8 cellular contexts compared by ENCODE assay signal in genomic region chr7:155069992-155070827, GRCh38. TPM values are rescaled to one million over a fixed set of nuclear protein-coding genes. Genes with fewer than 3 reads are reported as not detected.
DNase-seq lines count a peak whose midpoint lies in the region; ATAC-seq and TF ChIP-seq lines count a peak whose summit lies in the region.

Gene HTR5A, plus strand, starts transcription at chr7:155070324. Its CDS starts 576 bp downstream, at chr7:155070900.

- no peak within 1 kb of the TSS for H3K4me3 ChIP-seq in AG09309 (ENCODE audit: control insufficient read depth, low read depth, low read length)
- H3K4me3 ChIP-seq in testis, result no peak within 1 kb of the TSS

- H3K27me3 ChIP-seq in testis, result no peaks in the 10 kb centered on the region

- TF ChIP-seq CTCF in AG09309 (IDR thresholded peaks at IDR 0.05; ENCODE audit: control insufficient read depth, insufficient read depth, low read depth, low read length, missing control alignments) (no peak), omental fat pad (IDR thresholded peaks at IDR 0.05) (no peak), testis (IDR thresholded peaks at IDR 0.05) (no peak)

- no peak for TF ChIP-seq POLR2A in testis (IDR thresholded peaks at IDR 0.05)

- intact Hi-C loops in testis (cut with DNase I; ENCODE audit: low total_unique reads), result no loop called here

- DNase-seq in AG09309 (ENCODE audit: low read depth), result peak; percentile 35
- peak; percentile 82 for DNase-seq in RPMI7951 (ENCODE audit: low read depth)
- peak; percentile 43 for DNase-seq in activated gamma-delta T cell (lab: John Stamatoyannopoulos, UW)
- peak; percentile 65 for DNase-seq in foreskin melanocyte
- peak; percentile 48 for DNase-seq in omental fat pad (ENCODE audit: low spot score)
- DNase-seq in testis, result peak; percentile 91

- H3K9me3 ChIP-seq in testis, result no peaks in the 10 kb centered on the region

- no peaks in the 10 kb centered on the region for H3K4me1 ChIP-seq in testis

- 0 to 2% methylated on average over 5 to 42 of the region's 49 CpGs for WGBS in testis, 2 donors

- no peak within 1 kb of the TSS for H3K27ac ChIP-seq in testis

- H3K36me3 ChIP-seq in testis (ENCODE audit: low read depth, missing control alignments), result no peaks in the 10 kb centered on the region

- peak; percentile 90 for ATAC-seq in GM19023 (IDR thresholded peaks at IDR 0.05; ENCODE audit: unreplicated experiment)
- peak; percentile 86 for ATAC-seq in HG03108 (IDR thresholded peaks at IDR 0.05; ENCODE audit: unreplicated experiment)
- ATAC-seq in omental fat pad (ENCODE audit: low FRiP score), result no peak

RNA-seq across cellular contexts. Expression of gene HTR5A, which starts in this region (rescaled TPM):
- total RNA-seq in RPMI7951 (2014; rRNA removed; shearing (Covaris generic)), result not detected in 2 replicates
- total RNA-seq in omental fat pad (not detected), testis (under 1 TPM; 0.87 to 0.93 TPM)
- polyA plus RNA-seq in testis (ENCODE audit: insufficient read depth, low read depth, low replicate concordance), result 2.8 TPM

Comparison
In these comparisons a context has a peak if more than half of its experiments do, and no peak if none do; other contexts are left out.
1. Peak in DNase-seq in RPMI7951; RNA of the gene not detected or under 1 TPM.
2. Peak in DNase-seq in omental fat pad; RNA of the gene not detected or under 1 TPM.
3. DNase-seq: peak in every context shown above with its lines; median percentile 91 in testis; 82 in RPMI7951; 65 in foreskin melanocyte; 48 in omental fat pad; 43 in activated gamma-delta T cell; 35 in AG09309.